ENCODE assay signal across 1 cellular context in the genomic region with DNA sequence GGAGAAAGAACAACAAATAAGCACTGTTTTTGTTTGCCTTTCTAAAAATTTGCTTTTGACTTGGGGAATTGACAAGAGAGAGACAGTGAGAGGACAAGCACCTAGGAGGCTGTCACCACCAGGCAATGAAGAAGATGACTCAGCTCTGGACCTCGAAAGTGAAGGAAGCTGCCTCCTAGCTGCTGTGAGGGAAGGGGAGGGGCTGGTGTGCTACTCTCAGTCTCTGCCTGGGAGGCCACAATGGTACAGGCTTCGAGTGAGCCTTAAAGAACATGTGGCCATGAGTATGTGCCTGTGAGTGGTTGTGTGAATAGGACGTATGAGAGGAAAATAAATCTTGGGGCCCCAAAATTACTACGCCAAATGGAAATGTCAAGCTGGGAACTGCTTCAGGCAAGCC.
TF ChIP-seq lines count a peak whose summit lies in the region.

No MANE protein-coding gene starts in this region.

TF ChIP-seq in HCT116, 20 proteins besides CTCF, POLR2A, EP300 and RAD21 (continued from another document):
- TF ChIP-seq, protein P1, sequence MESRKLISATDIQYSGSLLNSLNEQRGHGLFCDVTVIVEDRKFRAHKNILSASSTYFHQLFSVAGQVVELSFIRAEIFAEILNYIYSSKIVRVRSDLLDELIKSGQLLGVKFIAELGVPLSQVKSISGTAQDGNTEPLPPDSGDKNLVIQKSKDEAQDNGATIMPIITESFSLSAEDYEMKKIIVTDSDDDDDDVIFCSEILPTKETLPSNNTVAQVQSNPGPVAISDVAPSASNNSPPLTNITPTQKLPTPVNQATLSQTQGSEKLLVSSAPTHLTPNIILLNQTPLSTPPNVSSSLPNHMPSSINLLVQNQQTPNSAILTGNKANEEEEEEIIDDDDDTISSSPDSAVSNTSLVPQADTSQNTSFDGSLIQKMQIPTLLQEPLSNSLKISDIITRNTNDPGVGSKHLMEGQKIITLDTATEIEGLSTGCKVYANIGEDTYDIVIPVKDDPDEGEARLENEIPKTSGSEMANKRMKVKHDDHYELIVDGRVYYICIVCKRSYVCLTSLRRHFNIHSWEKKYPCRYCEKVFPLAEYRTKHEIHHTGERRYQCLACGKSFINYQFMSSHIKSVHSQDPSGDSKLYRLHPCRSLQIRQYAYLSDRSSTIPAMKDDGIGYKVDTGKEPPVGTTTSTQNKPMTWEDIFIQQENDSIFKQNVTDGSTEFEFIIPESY (IDR thresholded peaks at IDR 0.05; ENCODE audit: extremely low read depth, insufficient replicate concordance, low read length) = no peak
- TF ChIP-seq YY1 (IDR thresholded peaks at IDR 0.05; ENCODE audit: extremely low read depth, insufficient replicate concordance, low read depth, low read length) (no peak), SIN3A (IDR thresholded peaks at IDR 0.05; ENCODE audit: low read depth) (no peak), ZFX (IDR thresholded peaks at IDR 0.05) (no peak), CEBPB (IDR thresholded peaks at IDR 0.05; ENCODE audit: low read depth) (no peak), FOSL1 (IDR thresholded peaks at IDR 0.05; ENCODE audit: low read depth) (peak; percentile 40; the same call in 1 of the 2 replicates), SP1 (IDR thresholded peaks at IDR 0.05; ENCODE audit: low read depth) (no peak), EZH2phosphoT487 (IDR thresholded peaks at IDR 0.05; ENCODE audit: borderline replicate concordance) (no peak), EGR1 (IDR thresholded peaks at IDR 0.05; ENCODE audit: low read depth) (no peak), POLR2AphosphoS5 (IDR thresholded peaks at IDR 0.05; ENCODE audit: low read depth, low read length) (no peak), ELF1 (IDR thresholded peaks at IDR 0.05; ENCODE audit: borderline replicate concordance, low read depth) (no peak), EZH2 (IDR thresholded peaks at IDR 0.05) (no peak), CBX3 (IDR thresholded peaks at IDR 0.05; ENCODE audit: low read depth) (peak; percentile 78)
- TF ChIP-seq, protein P2, sequence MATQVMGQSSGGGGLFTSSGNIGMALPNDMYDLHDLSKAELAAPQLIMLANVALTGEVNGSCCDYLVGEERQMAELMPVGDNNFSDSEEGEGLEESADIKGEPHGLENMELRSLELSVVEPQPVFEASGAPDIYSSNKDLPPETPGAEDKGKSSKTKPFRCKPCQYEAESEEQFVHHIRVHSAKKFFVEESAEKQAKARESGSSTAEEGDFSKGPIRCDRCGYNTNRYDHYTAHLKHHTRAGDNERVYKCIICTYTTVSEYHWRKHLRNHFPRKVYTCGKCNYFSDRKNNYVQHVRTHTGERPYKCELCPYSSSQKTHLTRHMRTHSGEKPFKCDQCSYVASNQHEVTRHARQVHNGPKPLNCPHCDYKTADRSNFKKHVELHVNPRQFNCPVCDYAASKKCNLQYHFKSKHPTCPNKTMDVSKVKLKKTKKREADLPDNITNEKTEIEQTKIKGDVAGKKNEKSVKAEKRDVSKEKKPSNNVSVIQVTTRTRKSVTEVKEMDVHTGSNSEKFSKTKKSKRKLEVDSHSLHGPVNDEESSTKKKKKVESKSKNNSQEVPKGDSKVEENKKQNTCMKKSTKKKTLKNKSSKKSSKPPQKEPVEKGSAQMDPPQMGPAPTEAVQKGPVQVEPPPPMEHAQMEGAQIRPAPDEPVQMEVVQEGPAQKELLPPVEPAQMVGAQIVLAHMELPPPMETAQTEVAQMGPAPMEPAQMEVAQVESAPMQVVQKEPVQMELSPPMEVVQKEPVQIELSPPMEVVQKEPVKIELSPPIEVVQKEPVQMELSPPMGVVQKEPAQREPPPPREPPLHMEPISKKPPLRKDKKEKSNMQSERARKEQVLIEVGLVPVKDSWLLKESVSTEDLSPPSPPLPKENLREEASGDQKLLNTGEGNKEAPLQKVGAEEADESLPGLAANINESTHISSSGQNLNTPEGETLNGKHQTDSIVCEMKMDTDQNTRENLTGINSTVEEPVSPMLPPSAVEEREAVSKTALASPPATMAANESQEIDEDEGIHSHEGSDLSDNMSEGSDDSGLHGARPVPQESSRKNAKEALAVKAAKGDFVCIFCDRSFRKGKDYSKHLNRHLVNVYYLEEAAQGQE (IDR thresholded peaks at IDR 0.05; ENCODE audit: low read depth) = no peak
- TF ChIP-seq, protein P3, sequence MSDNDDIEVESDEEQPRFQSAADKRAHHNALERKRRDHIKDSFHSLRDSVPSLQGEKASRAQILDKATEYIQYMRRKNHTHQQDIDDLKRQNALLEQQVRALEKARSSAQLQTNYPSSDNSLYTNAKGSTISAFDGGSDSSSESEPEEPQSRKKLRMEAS (IDR thresholded peaks at IDR 0.05) = peak; percentile 90
- TF ChIP-seq, protein P4, sequence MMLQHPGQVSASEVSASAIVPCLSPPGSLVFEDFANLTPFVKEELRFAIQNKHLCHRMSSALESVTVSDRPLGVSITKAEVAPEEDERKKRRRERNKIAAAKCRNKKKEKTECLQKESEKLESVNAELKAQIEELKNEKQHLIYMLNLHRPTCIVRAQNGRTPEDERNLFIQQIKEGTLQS (IDR thresholded peaks at IDR 0.05) = no peak
TF ChIP-seq in HCT116: peak in this region for 3.
